Comparison of ENCODE assay signal across 1 cellular context in the genomic region with DNA sequence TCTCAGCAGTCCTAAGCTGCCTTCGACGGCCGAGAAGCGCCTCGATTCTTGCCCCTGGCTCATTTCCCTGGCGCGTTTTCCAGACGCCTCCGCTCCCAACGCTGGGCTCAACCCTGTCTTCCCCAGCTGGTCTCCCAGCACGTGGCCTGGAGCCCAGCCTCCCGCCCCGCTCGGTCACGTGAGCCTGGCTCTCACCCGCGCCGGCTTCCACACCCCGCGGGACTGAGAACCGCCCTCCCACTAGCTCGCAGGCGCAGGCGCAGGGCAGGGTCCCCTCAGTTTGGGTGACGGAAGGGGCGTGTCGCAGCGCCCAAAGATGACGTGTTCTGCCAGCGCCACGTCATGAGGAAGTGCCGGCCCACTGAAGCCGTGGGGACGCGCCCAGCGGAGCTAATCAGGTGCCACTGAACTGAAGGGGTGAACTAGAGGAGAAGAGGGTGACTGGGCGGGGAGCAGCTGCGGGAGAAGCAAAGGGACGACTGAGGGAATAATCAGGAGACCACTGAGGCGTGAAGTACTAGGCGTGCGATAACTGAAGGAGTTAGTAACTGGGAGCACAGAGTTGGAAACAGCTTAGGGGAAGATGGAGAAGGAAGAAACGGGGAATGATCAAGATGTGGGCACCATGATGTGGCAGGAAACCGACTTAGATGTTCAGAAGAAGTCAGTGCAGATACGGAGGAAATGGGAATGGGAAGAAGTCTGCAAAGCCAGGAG.
TF ChIP-seq lines count a peak whose summit lies in the region.

A gene with protein sequence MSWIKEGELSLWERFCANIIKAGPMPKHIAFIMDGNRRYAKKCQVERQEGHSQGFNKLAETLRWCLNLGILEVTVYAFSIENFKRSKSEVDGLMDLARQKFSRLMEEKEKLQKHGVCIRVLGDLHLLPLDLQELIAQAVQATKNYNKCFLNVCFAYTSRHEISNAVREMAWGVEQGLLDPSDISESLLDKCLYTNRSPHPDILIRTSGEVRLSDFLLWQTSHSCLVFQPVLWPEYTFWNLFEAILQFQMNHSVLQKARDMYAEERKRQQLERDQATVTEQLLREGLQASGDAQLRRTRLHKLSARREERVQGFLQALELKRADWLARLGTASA (plus strand): TSS at position 343 of the 717 bp plus-strand sequence. CDS start 625 bp downstream, outside the sequence.

TF ChIP-seq in HepG2, 621 proteins besides CTCF, POLR2A, EP300 and RAD21 (continued from another document and continues in another):
- TF ChIP-seq, protein P1, sequence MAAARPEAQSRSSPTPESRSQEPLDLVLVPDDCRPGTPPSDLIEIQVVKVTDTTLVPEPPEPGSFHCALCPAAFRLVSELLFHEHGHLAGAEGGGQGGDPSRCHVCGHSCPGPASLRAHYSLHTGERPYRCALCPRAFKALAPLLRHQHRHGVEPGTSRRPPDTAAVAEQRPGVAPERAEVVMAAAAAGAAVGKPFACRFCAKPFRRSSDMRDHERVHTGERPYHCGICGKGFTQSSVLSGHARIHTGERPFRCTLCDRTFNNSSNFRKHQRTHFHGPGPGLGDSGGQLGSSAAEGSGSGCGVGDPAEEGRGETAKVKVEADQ (CRISPR knock-in tag; IDR thresholded peaks at IDR 0.05; ENCODE audit: borderline replicate concordance), result peak; percentile 99
- peak; percentile 64 for TF ChIP-seq MIER2 (CRISPR knock-in tag; IDR thresholded peaks at IDR 0.05)
- no peak for TF ChIP-seq ZNF207 (IDR thresholded peaks at IDR 0.05; ENCODE audit: borderline replicate concordance)
- peak; percentile 53 for TF ChIP-seq HNRNPLL (IDR thresholded peaks at IDR 0.05; ENCODE audit: low read depth, low read length, poor library complexity, severe bottlenecking)
- peak; percentile 47; the same call in 1 of the 2 replicates for TF ChIP-seq MEIS2 (CRISPR knock-in tag; IDR thresholded peaks at IDR 0.05)
- TF ChIP-seq ZNF562 (CRISPR knock-in tag; IDR thresholded peaks at IDR 0.05; ENCODE audit: borderline replicate concordance), result peak; percentile 91; the same call in 1 of the 2 replicates
- TF ChIP-seq SALL1 (CRISPR knock-in tag; IDR thresholded peaks at IDR 0.05), result peak; percentile 98
- no peak for TF ChIP-seq NFRKB (IDR thresholded peaks at IDR 0.05)
- TF ChIP-seq, protein P2, sequence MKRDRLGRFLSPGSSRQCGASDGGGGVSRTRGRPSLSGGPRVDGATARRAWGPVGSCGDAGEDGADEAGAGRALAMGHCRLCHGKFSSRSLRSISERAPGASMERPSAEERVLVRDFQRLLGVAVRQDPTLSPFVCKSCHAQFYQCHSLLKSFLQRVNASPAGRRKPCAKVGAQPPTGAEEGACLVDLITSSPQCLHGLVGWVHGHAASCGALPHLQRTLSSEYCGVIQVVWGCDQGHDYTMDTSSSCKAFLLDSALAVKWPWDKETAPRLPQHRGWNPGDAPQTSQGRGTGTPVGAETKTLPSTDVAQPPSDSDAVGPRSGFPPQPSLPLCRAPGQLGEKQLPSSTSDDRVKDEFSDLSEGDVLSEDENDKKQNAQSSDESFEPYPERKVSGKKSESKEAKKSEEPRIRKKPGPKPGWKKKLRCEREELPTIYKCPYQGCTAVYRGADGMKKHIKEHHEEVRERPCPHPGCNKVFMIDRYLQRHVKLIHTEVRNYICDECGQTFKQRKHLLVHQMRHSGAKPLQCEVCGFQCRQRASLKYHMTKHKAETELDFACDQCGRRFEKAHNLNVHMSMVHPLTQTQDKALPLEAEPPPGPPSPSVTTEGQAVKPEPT (CRISPR knock-in tag; IDR thresholded peaks at IDR 0.05; ENCODE audit: low read depth), result no peak
- TF ChIP-seq ATAD3A (CRISPR knock-in tag; IDR thresholded peaks at IDR 0.05), result no peak
- peak; percentile 92 for TF ChIP-seq ZNF451 (CRISPR knock-in tag; IDR thresholded peaks at IDR 0.05)
- TF ChIP-seq ZNF205 (CRISPR knock-in tag; IDR thresholded peaks at IDR 0.05), result peak; percentile 93
- TF ChIP-seq ETV6 (CRISPR knock-in tag; conservative IDR thresholded peaks at IDR 0.05), result peak; percentile 88
- peak; percentile 63 for TF ChIP-seq NFYB (CRISPR knock-in tag; IDR thresholded peaks at IDR 0.05)
- TF ChIP-seq, protein P3, sequence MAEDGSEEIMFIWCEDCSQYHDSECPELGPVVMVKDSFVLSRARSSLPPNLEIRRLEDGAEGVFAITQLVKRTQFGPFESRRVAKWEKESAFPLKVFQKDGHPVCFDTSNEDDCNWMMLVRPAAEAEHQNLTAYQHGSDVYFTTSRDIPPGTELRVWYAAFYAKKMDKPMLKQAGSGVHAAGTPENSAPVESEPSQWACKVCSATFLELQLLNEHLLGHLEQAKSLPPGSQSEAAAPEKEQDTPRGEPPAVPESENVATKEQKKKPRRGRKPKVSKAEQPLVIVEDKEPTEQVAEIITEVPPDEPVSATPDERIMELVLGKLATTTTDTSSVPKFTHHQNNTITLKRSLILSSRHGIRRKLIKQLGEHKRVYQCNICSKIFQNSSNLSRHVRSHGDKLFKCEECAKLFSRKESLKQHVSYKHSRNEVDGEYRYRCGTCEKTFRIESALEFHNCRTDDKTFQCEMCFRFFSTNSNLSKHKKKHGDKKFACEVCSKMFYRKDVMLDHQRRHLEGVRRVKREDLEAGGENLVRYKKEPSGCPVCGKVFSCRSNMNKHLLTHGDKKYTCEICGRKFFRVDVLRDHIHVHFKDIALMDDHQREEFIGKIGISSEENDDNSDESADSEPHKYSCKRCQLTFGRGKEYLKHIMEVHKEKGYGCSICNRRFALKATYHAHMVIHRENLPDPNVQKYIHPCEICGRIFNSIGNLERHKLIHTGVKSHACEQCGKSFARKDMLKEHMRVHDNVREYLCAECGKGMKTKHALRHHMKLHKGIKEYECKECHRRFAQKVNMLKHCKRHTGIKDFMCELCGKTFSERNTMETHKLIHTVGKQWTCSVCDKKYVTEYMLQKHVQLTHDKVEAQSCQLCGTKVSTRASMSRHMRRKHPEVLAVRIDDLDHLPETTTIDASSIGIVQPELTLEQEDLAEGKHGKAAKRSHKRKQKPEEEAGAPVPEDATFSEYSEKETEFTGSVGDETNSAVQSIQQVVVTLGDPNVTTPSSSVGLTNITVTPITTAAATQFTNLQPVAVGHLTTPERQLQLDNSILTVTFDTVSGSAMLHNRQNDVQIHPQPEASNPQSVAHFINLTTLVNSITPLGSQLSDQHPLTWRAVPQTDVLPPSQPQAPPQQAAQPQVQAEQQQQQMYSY (CRISPR knock-in tag; IDR thresholded peaks at IDR 0.05), result 0 out of 2 replicates have a peak, but pooled peaks have one; percentile 67
- TF ChIP-seq NFIC (IDR thresholded peaks at IDR 0.05; ENCODE audit: low read length), result no peak
- TF ChIP-seq, protein P4, sequence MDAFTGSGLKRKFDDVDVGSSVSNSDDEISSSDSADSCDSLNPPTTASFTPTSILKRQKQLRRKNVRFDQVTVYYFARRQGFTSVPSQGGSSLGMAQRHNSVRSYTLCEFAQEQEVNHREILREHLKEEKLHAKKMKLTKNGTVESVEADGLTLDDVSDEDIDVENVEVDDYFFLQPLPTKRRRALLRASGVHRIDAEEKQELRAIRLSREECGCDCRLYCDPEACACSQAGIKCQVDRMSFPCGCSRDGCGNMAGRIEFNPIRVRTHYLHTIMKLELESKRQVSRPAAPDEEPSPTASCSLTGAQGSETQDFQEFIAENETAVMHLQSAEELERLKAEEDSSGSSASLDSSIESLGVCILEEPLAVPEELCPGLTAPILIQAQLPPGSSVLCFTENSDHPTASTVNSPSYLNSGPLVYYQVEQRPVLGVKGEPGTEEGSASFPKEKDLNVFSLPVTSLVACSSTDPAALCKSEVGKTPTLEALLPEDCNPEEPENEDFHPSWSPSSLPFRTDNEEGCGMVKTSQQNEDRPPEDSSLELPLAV (CRISPR knock-in tag; conservative IDR thresholded peaks at IDR 0.05; ENCODE audit: low read depth), result peak; percentile 85; the same call in 1 of the 2 replicates
- TF ChIP-seq IRX3 (CRISPR knock-in tag; IDR thresholded peaks at IDR 0.05; ENCODE audit: borderline replicate concordance, low read depth), result peak; percentile 98; the same call in 1 of the 2 replicates
- TF ChIP-seq ZSCAN12 (CRISPR knock-in tag; IDR thresholded peaks at IDR 0.05), result peak; percentile 36; the same call in 1 of the 2 replicates
- TF ChIP-seq ZNF10 (CRISPR knock-in tag; IDR thresholded peaks at IDR 0.05; ENCODE audit: borderline replicate concordance, low read depth), result no peak
- TF ChIP-seq PAWR (CRISPR knock-in tag; IDR thresholded peaks at IDR 0.05; ENCODE audit: borderline replicate concordance), result no peak
- peak; percentile 89; the same call in 1 of the 2 replicates for TF ChIP-seq ZNF75D (CRISPR knock-in tag; IDR thresholded peaks at IDR 0.05; ENCODE audit: borderline replicate concordance)
- TF ChIP-seq, protein P5, sequence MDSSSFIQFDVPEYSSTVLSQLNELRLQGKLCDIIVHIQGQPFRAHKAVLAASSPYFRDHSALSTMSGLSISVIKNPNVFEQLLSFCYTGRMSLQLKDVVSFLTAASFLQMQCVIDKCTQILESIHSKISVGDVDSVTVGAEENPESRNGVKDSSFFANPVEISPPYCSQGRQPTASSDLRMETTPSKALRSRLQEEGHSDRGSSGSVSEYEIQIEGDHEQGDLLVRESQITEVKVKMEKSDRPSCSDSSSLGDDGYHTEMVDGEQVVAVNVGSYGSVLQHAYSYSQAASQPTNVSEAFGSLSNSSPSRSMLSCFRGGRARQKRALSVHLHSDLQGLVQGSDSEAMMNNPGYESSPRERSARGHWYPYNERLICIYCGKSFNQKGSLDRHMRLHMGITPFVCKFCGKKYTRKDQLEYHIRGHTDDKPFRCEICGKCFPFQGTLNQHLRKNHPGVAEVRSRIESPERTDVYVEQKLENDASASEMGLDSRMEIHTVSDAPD (CRISPR knock-in tag; IDR thresholded peaks at IDR 0.05), result peak; percentile 69; the same call in 1 of the 2 replicates
- TF ChIP-seq ZNF781 (CRISPR knock-in tag; IDR thresholded peaks at IDR 0.05; ENCODE audit: borderline replicate concordance, not compliant biosample characterization), result peak; percentile 100
- TF ChIP-seq NCOR1 (IDR thresholded peaks at IDR 0.05; ENCODE audit: borderline replicate concordance, low read length), result no peak; the same call in 1 of the 2 replicates
- no peak for TF ChIP-seq ZNF816 (CRISPR knock-in tag; IDR thresholded peaks at IDR 0.05; ENCODE audit: borderline replicate concordance)
- no peak for TF ChIP-seq NFE2 (CRISPR knock-in tag; IDR thresholded peaks at IDR 0.05)
- TF ChIP-seq KMT2B (CRISPR knock-in tag; IDR thresholded peaks at IDR 0.05), result peak; percentile 97
- TF ChIP-seq MYNN (CRISPR knock-in tag; IDR thresholded peaks at IDR 0.05; ENCODE audit: low read depth), result no peak
- no peak for TF ChIP-seq ZFP82 (CRISPR knock-in tag; IDR thresholded peaks at IDR 0.05; ENCODE audit: borderline replicate concordance)
- peak; percentile 81; the same call in 1 of the 2 replicates for TF ChIP-seq ZBTB7A (CRISPR knock-in tag; IDR thresholded peaks at IDR 0.05)
- TF ChIP-seq ZNF703 (CRISPR knock-in tag; IDR thresholded peaks at IDR 0.05; ENCODE audit: borderline replicate concordance), result no peak
- TF ChIP-seq, protein P6, sequence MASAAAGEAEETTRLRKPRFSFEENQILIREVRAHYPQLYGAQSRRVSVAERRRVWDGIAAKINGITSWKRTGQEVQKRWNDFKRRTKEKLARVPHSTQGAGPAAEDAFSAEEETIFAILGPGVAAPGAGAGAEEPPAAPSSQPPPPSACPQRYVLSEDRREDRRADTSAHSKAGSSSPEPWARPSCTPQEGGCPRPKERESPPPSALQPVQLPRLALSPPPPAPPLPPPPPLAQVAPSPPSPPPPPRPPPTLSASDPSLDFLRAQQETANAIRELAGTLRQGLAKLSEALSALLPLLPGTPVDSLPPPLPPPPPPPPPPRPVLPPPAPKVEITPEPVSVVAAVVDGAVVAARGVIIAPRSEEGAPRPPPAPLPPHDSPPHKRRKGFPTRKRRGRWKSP (CRISPR knock-in tag; IDR thresholded peaks at IDR 0.05), result peak; percentile 85
- TF ChIP-seq, protein P7, sequence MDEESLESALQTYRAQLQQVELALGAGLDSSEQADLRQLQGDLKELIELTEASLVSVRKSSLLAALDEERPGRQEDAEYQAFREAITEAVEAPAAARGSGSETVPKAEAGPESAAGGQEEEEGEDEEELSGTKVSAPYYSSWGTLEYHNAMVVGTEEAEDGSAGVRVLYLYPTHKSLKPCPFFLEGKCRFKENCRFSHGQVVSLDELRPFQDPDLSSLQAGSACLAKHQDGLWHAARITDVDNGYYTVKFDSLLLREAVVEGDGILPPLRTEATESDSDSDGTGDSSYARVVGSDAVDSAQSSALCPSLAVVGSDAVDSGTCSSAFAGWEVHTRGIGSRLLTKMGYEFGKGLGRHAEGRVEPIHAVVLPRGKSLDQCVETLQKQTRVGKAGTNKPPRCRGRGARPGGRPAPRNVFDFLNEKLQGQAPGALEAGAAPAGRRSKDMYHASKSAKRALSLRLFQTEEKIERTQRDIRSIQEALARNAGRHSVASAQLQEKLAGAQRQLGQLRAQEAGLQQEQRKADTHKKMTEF (CRISPR knock-in tag; IDR thresholded peaks at IDR 0.05), result peak; percentile 94
- TF ChIP-seq ZFP37 (CRISPR knock-in tag; IDR thresholded peaks at IDR 0.05; ENCODE audit: borderline replicate concordance), result no peak
- TF ChIP-seq HNF4A (CRISPR knock-in tag; IDR thresholded peaks at IDR 0.05), result 0 out of 2 replicates have a peak, but pooled peaks have one; percentile 21
- TF ChIP-seq, protein P8, sequence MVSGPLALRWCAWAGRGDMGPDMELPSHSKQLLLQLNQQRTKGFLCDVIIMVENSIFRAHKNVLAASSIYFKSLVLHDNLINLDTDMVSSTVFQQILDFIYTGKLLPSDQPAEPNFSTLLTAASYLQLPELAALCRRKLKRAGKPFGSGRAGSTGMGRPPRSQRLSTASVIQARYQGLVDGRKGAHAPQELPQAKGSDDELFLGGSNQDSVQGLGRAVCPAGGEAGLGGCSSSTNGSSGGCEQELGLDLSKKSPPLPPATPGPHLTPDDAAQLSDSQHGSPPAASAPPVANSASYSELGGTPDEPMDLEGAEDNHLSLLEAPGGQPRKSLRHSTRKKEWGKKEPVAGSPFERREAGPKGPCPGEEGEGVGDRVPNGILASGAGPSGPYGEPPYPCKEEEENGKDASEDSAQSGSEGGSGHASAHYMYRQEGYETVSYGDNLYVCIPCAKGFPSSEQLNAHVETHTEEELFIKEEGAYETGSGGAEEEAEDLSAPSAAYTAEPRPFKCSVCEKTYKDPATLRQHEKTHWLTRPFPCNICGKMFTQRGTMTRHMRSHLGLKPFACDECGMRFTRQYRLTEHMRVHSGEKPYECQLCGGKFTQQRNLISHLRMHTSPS (CRISPR knock-in tag; IDR thresholded peaks at IDR 0.05; ENCODE audit: low read depth), result peak; percentile 15; the same call in 1 of the 2 replicates
- peak; percentile 69; the same call in 1 of the 2 replicates for TF ChIP-seq ZNF343 (CRISPR knock-in tag; IDR thresholded peaks at IDR 0.05)
- TF ChIP-seq, protein P9, sequence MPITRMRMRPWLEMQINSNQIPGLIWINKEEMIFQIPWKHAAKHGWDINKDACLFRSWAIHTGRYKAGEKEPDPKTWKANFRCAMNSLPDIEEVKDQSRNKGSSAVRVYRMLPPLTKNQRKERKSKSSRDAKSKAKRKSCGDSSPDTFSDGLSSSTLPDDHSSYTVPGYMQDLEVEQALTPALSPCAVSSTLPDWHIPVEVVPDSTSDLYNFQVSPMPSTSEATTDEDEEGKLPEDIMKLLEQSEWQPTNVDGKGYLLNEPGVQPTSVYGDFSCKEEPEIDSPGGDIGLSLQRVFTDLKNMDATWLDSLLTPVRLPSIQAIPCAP (CRISPR knock-in tag; IDR thresholded peaks at IDR 0.05; ENCODE audit: low read depth), result peak; percentile 51; the same call in 1 of the 2 replicates
- TF ChIP-seq ZNF232 (CRISPR knock-in tag; IDR thresholded peaks at IDR 0.05; ENCODE audit: borderline replicate concordance), result peak; percentile 95
